8 cellular contexts compared by ENCODE assay signal in genomic region chr3:197186887-197187588, GRCh38.
DNase-seq lines count a peak whose midpoint lies in the region; ATAC-seq lines count a peak whose summit lies in the region.

No MANE protein-coding gene starts in this region.

- peaks cover 8% of the 10 kb centered on the region for H3K36me3 Mint-ChIP-seq in activated CD8-positive, alpha-beta T cell treated with anti-CD3 and anti-CD28 coated beads, Interleukin-2, amount 10 ng/mL, durations not matched to agents 7 days and 5 days (ENCODE audit: low read depth)

- H3K9me3 Mint-ChIP-seq in activated CD8-positive, alpha-beta T cell treated with anti-CD3 and anti-CD28 coated beads, Interleukin-2, amount 10 ng/mL, durations not matched to agents 7 days and 5 days (ENCODE audit: insufficient read depth) = no peaks in the 10 kb centered on the region

- no peak overlapping the region for H3K4me3 Mint-ChIP-seq in activated CD8-positive, alpha-beta T cell treated with anti-CD3 and anti-CD28 coated beads, Interleukin-2, amount 10 ng/mL, durations not matched to agents 7 days and 5 days

- ATAC-seq in HG02973 (IDR thresholded peaks at IDR 0.05; ENCODE audit: unreplicated experiment) (peak; percentile 63), HG03280 (IDR thresholded peaks at IDR 0.05; ENCODE audit: unreplicated experiment) (no peak)
- ATAC-seq in activated CD8-positive, alpha-beta T cell treated with anti-CD3 and anti-CD28 coated beads, Interleukin-2, amount 10 ng/mL, durations not matched to agents 7 days and 5 days = peak; percentile 93

- CTCF ChIA-PET in activated CD8-positive, alpha-beta T cell treated with anti-CD3 and anti-CD28 coated beads, Interleukin-2, amount 10 ng/mL, durations not matched to agents 7 days and 5 days (lab: Charles Lee) = interaction anchor here (0.7 to 2.0 kb wide), 25 partner anchors 11 to 211 kb away, joined by 3 to 12 read pairs (median 3); no protein-coding TSS in a partner anchor

- peak; percentile 10 for DNase-seq in stimulated activated CD4-positive, alpha-beta T cell treated with anti-CD3 and anti-CD28 coated beads, Interleukin-15, amount 100 ng/mL, for 24 hours
- no peak for DNase-seq in stimulated activated CD4-positive, alpha-beta T cell treated with anti-CD3 and anti-CD28 coated beads, Interleukin-4, amount 100 ng/mL, for 4 hours
- DNase-seq in NCI-H345 (lab: John Stamatoyannopoulos, UW) = peak; percentile 78
- peak; percentile 50 for DNase-seq in activated CD8-positive, alpha-beta T cell treated with anti-CD3 and anti-CD28 coated beads, Interleukin-2, amount 10 ng/mL, durations not matched to agents 7 days and 5 days
- DNase-seq in glomerular endothelial cell (ENCODE audit: extremely low read depth, low read depth, low spot score) = peak; percentile 44
- DNase-seq in pulmonary artery endothelial cell (ENCODE audit: low read depth, low spot score) = peak; percentile 11

- H3K4me1 Mint-ChIP-seq in activated CD8-positive, alpha-beta T cell treated with anti-CD3 and anti-CD28 coated beads, Interleukin-2, amount 10 ng/mL, durations not matched to agents 7 days and 5 days (ENCODE audit: low read depth) = peaks cover 11% of the 10 kb centered on the region

- no peaks in the 10 kb centered on the region for H3K27me3 Mint-ChIP-seq in activated CD8-positive, alpha-beta T cell treated with anti-CD3 and anti-CD28 coated beads, Interleukin-2, amount 10 ng/mL, durations not matched to agents 7 days and 5 days (ENCODE audit: low read depth)

- POLR2A ChIA-PET in activated CD8-positive, alpha-beta T cell treated with anti-CD3 and anti-CD28 coated beads, Interleukin-2, amount 10 ng/mL, durations not matched to agents 7 days and 5 days (lab: Charles Lee) = no interaction called here

- H3K27ac Mint-ChIP-seq in activated CD8-positive, alpha-beta T cell treated with anti-CD3 and anti-CD28 coated beads, Interleukin-2, amount 10 ng/mL, durations not matched to agents 7 days and 5 days = no peak overlapping the region

Comparison
In these comparisons a context has a peak if more than half of its experiments do, and no peak if none do; other contexts are left out.
1. DNase-seq: peak in stimulated activated CD4-positive, alpha-beta T cell treated with anti-CD3 and anti-CD28 coated beads, Interleukin-15, amount 100 ng/mL, for 24 hours (single experiment), NCI-H345 (single experiment), activated CD8-positive, alpha-beta T cell treated with anti-CD3 and anti-CD28 coated beads, Interleukin-2, amount 10 ng/mL, durations not matched to agents 7 days and 5 days (single experiment), glomerular endothelial cell (single experiment) and pulmonary artery endothelial cell (single experiment); none in stimulated activated CD4-positive, alpha-beta T cell treated with anti-CD3 and anti-CD28 coated beads, Interleukin-4, amount 100 ng/mL, for 4 hours (0 of 2).